In the genomic region with DNA sequence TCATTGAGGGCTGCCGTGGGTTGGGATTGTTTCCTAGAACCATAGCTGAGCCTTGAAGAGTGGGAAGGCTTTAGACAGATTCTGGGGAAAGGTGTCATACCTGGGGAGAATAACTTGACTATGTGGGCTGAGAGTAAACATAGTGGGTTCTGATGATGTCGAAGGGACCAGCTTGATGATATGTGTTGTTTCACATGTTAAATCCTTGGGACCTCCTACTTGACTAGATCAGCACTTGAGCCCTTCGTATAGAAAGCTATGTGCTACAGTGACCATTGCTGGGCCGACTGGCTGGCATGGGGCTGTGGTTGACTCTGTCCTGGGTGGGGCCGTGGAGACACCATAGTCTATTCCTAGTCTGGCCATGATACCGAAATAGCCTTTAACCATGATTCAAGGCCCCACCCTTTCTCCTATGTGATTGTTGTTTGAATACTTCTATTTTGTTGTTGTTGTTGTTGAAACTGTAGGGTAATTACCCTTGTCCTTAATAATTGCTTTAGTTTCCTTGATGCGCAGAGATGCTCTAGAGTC, we compare ENCODE assay signal across 7 cellular contexts.
"Had no signal": no experiment of that assay in that cellular context is flagged by ENCODE, and none has a peak within 500 bp of the region (broad histone marks: within the 10 kb centered on the region; RNA-seq: fewer than 3 reads in every experiment).

No MANE protein-coding gene starts in this region.

- H3K9me3 ChIP-seq: MG63, SJSA1 had no signal

- DNase-seq: NCI-H1417 treated with DMSO at 0.1 percent for 48 hours, Right ventricle myocardium superior, SIG-M5 had no signal

- H3K36me3 ChIP-seq: MG63, SJSA1 had no signal

- H3K4me1 ChIP-seq: SJSA1 had no signal

- H3K27ac ChIP-seq: HL-60, SJSA1, SK-N-MC had no signal

- H3K4me3 ChIP-seq: MG63, SJSA1, SK-N-MC had no signal

- H3K27me3 ChIP-seq: MG63, SJSA1 had no signal
